1 cellular context compared by ENCODE assay signal in the genomic region with DNA sequence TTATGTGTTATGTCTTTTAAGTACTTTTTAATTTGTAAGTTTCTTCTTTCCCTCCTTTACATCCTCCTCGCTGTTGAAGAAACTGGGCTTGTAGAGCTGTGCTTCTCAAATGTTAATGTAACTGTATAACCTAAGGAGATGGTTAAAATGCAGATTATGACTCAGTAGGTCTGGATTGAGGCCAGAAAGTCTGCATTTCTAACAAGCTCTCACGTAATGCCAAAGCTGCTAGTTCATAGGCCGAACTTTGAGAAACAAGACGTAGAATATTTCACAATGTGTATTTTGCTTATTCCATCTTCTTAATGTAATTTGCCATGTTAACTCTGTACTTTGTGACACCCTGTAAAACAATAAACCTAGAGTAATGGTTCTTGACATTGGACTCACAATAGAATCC.
TF ChIP-seq lines count a peak whose summit lies in the region.

No MANE protein-coding gene starts in this region.

TF ChIP-seq in endothelial cell of umbilical vein, 7 proteins besides CTCF, POLR2A, EP300 and RAD21:
- no peak for TF ChIP-seq FOS (IDR thresholded peaks at IDR 0.05; ENCODE audit: borderline replicate concordance, insufficient read depth, low read length)
- TF ChIP-seq GATA2 (IDR thresholded peaks at IDR 0.05; ENCODE audit: insufficient read depth, insufficient read length, low read depth, low read length) = no peak
- no peak for TF ChIP-seq EZH2 (IDR thresholded peaks at IDR 0.05; ENCODE audit: borderline replicate concordance, low read depth, low read length, severe bottlenecking)
